25 cellular contexts compared by ENCODE assay signal in the genomic region with DNA sequence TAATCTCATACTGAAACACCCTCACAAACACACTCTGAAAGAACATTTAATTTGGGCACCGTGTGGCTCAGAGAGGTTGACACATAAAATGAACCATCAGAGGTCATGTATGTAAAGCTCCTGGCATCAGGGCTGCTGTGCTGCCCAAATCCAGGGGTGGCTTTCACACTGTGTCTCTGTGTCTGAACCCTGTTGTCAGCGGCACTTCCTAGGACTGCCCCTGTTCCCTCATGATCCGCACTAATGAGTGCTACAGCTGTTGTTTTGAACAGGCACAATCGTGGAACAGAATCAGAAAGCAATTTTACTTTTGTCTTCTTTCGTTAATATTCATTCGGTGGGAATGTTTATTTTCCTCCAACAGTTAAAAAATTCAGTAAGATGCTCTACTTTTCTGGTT.
"Had no signal": no experiment of that assay in that cellular context is flagged by ENCODE, and none has a peak within 500 bp of the region (broad histone marks: within the 10 kb centered on the region; RNA-seq: fewer than 3 reads in every experiment).

No MANE protein-coding gene starts in this region.

- H3K9me3 ChIP-seq: colonic mucosa, esophagus muscularis mucosa, gastroesophageal sphincter, heart left ventricle, right atrium auricular region, sigmoid colon, testis, tibial artery, vagina had no signal

- H3K4me1 ChIP-seq: colonic mucosa, esophagus muscularis mucosa, foreskin keratinocyte, gastroesophageal sphincter, heart left ventricle, prostate gland, right atrium auricular region, sigmoid colon, testis, tibial artery, vagina had no signal

- H3K79me2 ChIP-seq: hepatocyte had no signal

- H3K9me3 Mint-ChIP-seq: dendritic cell treated with granulocyte-macrophage colony-stimulating factor and Interleukin-4, amounts not matched to agents 40 ng/mL and 50 ng/mL, for 4 days; memory B cell had no signal

- H3K4me2 ChIP-seq: hepatocyte had no signal

- H3K4me1 Mint-ChIP-seq: memory B cell; naive B cell; stimulated activated memory B cell treated with anti-CD40 and anti-IgM and Interleukin-4, amounts not matched to agents 10 μg/mL and 1 μg/mL and 100 μg/mL, for 72 hours had no signal

- H3K27ac Mint-ChIP-seq: dendritic cell treated with granulocyte-macrophage colony-stimulating factor and Interleukin-4, amounts not matched to agents 40 ng/mL and 50 ng/mL, for 4 days; memory B cell; naive B cell; natural killer cell treated with Interleukin-12 subunit alpha and Interleukin-12 subunit beta and Interleukin-15 and Interleukin-18, amount 100 ng/mL, for 72 hours; stimulated activated memory B cell treated with anti-CD40 and anti-IgM and Interleukin-4, amounts not matched to agents 10 μg/mL and 1 μg/mL and 100 μg/mL, for 72 hours had no signal

- ATAC-seq: foreskin keratinocyte; gastroesophageal sphincter; left lobe of liver; natural killer cell treated with Interleukin-12 subunit alpha and Interleukin-12 subunit beta and Interleukin-15 and Interleukin-18, amount 100 ng/mL, for 72 hours; stimulated activated memory B cell treated with anti-CD40 and anti-IgM and Interleukin-4, amounts not matched to agents 10 μg/mL and 1 μg/mL and 100 μg/mL, for 72 hours; stimulated activated naive CD8-positive, alpha-beta T cell treated with anti-CD3 and anti-CD28 coated beads, Interleukin-15, Interleukin-2, amounts not matched to agents 100 U/mL and 50 U/mL, for 24 hours had no signal

- H3K27me3 ChIP-seq: colonic mucosa, esophagus muscularis mucosa, foreskin keratinocyte, gastroesophageal sphincter, heart left ventricle, hepatocyte, right atrium auricular region, sigmoid colon, testis, tibial artery, vagina had no signal

- DNase-seq: colonic mucosa; effector CD8-positive, alpha-beta T cell; foreskin keratinocyte; heart left ventricle; kidney; naive B cell; nucleus accumbens; sigmoid colon; stimulated activated CD4-positive, alpha-beta T cell treated with anti-CD3 and anti-CD28 coated beads, Interleukin-4, amount 100 ng/mL, for 4 hours; stimulated activated naive CD8-positive, alpha-beta T cell treated with anti-CD3 and anti-CD28 coated beads, Interleukin-15, Interleukin-2, amounts not matched to agents 100 U/mL and 50 U/mL, for 24 hours; substantia nigra; testis; tibial artery had no signal

- H2AFZ ChIP-seq: hepatocyte had no signal

- H3K27me3 Mint-ChIP-seq: dendritic cell treated with granulocyte-macrophage colony-stimulating factor and Interleukin-4, amounts not matched to agents 40 ng/mL and 50 ng/mL, for 4 days; memory B cell; naive B cell; natural killer cell treated with Interleukin-12 subunit alpha and Interleukin-12 subunit beta and Interleukin-15 and Interleukin-18, amount 100 ng/mL, for 72 hours; stimulated activated memory B cell treated with anti-CD40 and anti-IgM and Interleukin-4, amounts not matched to agents 10 μg/mL and 1 μg/mL and 100 μg/mL, for 72 hours had no signal

- H3K27ac ChIP-seq: colonic mucosa, esophagus muscularis mucosa, foreskin keratinocyte, gastroesophageal sphincter, heart left ventricle, hepatocyte, prostate gland, right atrium auricular region, sigmoid colon, testis, tibial artery, vagina had no signal

- H3K36me3 ChIP-seq: colonic mucosa, esophagus muscularis mucosa, gastroesophageal sphincter, heart left ventricle, prostate gland, right atrium auricular region, sigmoid colon, tibial artery, vagina had no signal

- H3K4me3 Mint-ChIP-seq: dendritic cell treated with granulocyte-macrophage colony-stimulating factor and Interleukin-4, amounts not matched to agents 40 ng/mL and 50 ng/mL, for 4 days; memory B cell; naive B cell; natural killer cell treated with Interleukin-12 subunit alpha and Interleukin-12 subunit beta and Interleukin-15 and Interleukin-18, amount 100 ng/mL, for 72 hours; stimulated activated memory B cell treated with anti-CD40 and anti-IgM and Interleukin-4, amounts not matched to agents 10 μg/mL and 1 μg/mL and 100 μg/mL, for 72 hours had no signal

- H3K4me3 ChIP-seq: colonic mucosa, esophagus muscularis mucosa, gastroesophageal sphincter, hepatocyte, lung, prostate gland, right atrium auricular region, sigmoid colon, testis, tibial artery, vagina had no signal

- H3K36me3 Mint-ChIP-seq: memory B cell; naive B cell; natural killer cell treated with Interleukin-12 subunit alpha and Interleukin-12 subunit beta and Interleukin-15 and Interleukin-18, amount 100 ng/mL, for 72 hours; stimulated activated memory B cell treated with anti-CD40 and anti-IgM and Interleukin-4, amounts not matched to agents 10 μg/mL and 1 μg/mL and 100 μg/mL, for 72 hours had no signal
